ENCODE assay signal across 10 cellular contexts in the genomic region with DNA sequence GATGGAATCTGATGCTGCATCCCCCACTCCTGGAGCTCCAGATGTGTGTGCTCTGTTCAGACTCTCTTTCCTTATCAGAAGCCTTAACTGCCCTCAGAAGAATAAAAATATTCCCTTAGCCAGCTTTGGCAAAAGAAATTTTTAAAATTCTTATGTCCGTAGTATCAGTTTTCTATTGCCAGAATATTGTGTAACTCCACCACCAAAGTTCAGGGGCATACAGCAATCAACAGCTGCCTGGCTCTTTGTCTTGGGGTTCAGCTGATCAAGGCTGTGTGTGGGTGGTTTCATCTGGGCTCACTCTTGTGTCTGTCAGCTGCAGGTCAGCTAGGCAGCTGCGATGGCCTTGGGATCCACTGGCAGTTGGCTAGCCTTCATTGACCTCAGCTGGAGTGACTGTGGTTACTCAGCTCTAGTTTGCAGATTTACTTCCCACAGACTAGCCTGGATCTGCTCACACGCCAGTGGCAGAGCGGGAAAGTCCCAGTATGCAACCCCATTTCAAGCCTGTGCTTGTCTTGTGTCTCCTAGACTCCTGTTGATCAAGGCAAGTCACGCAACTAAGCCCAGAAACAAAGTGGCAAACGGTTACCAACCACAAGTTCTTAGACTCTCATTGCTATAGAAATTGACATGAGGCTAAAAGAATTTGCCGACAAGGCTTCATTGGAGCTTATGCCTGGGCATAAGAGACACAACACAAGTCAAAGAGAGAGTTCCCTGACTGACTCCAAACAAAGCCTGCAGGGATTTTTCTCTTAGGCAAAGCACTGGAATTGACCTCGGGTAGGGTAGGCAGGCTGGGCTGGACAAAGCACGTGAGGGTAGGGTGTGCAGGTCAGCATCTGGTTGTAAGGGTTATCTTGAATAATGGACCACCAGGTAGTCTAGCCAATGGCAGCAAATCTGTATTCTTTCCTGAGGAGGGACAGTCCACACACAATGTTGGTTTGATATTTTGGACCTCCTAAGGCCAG. TPM values are rescaled to one million over a fixed set of nuclear protein-coding genes. Genes with fewer than 3 reads are reported as not detected.
DNase-seq lines count a peak whose midpoint lies in the region; ATAC-seq and TF ChIP-seq lines count a peak whose summit lies in the region.
"Had no signal": no experiment of that assay in that cellular context is flagged by ENCODE, and none has a peak within 500 bp of the region (broad histone marks: within the 10 kb centered on the region; RNA-seq: fewer than 3 reads in every experiment).

No MANE protein-coding gene starts in this region.

- no peaks in the 10 kb centered on the region for H3K9me3 ChIP-seq in liver (ENCODE audit: control insufficient read depth in 4 of 4, low read length in 3 of 4)
- H3K9me3 ChIP-seq in tibial nerve: no peaks in the 10 kb centered on the region
- peaks cover 14% of the 10 kb centered on the region for H3K9me3 ChIP-seq in A673 (ENCODE audit: low read depth, low read length, poor library complexity, severe bottlenecking)

- peak overlapping the region; percentile 22 for H3K27ac Mint-ChIP-seq in activated CD8-positive, alpha-beta memory T cell treated with anti-CD3 and anti-CD28 coated beads, Interleukin-2, amount 10 ng/mL, durations not matched to agents 7 days and 5 days

- in situ Hi-C loops in brain microvascular endothelial cell (cut with HindIII; ENCODE audit: low pct_ligation_motif_present, low sequenced_read_pairs): no loop called here

- ATAC-seq in activated CD8-positive, alpha-beta memory T cell treated with anti-CD3 and anti-CD28 coated beads, Interleukin-2, amount 10 ng/mL, durations not matched to agents 7 days and 5 days: no peak
- ATAC-seq: SK-N-SH treated with all-trans-retinoic acid at 6 μM for 48 hours had no signal

- no peaks in the 10 kb centered on the region for H3K27me3 Mint-ChIP-seq in activated CD8-positive, alpha-beta memory T cell treated with anti-CD3 and anti-CD28 coated beads, Interleukin-2, amount 10 ng/mL, durations not matched to agents 7 days and 5 days

- H3K27me3 ChIP-seq in brain microvascular endothelial cell (replicated peaks) (no peaks in the 10 kb centered on the region), liver (ENCODE audit: control insufficient read depth in 4 of 4, insufficient read depth in 4 of 4, low read length in 3 of 4) (no peaks in the 10 kb centered on the region), tibial nerve (no peaks in the 10 kb centered on the region), A673 (replicated peaks; ENCODE audit: insufficient read depth, low read depth, low read length, poor library complexity) (no peaks in the 10 kb centered on the region)
- H3K27me3 ChIP-seq: cardiac muscle cell had no signal

- TF ChIP-seq RAD21 in liver (IDR thresholded peaks at IDR 0.05): peak in 1 of 2 donors; percentile 45

- no peak overlapping the region for H3K9ac ChIP-seq in liver (ENCODE audit: low read depth in 1 of 2, low read length in 2 of 2)

- TF ChIP-seq POLR2A in tibial nerve (IDR thresholded peaks at IDR 0.05): no peak

- intact Hi-C loops in A673 (cut with micrococcal nuclease; ENCODE audit: unreplicated experiment): no loop called here

- no peak for TF ChIP-seq CTCF in brain microvascular endothelial cell (IDR thresholded peaks at IDR 0.05; ENCODE audit: low read depth, low read length, missing control alignments)
- no peak for TF ChIP-seq CTCF in liver (IDR thresholded peaks at IDR 0.05; ENCODE audit: low read depth, low read length, missing input control)
- TF ChIP-seq CTCF in tibial nerve (IDR thresholded peaks at IDR 0.05): no peak
- TF ChIP-seq CTCF in GM20000 (IDR thresholded peaks at IDR 0.05; ENCODE audit: extremely low read depth, missing control alignments): no peak
- TF ChIP-seq CTCF in A673 (conservative IDR thresholded peaks at IDR 0.05; ENCODE audit: low read depth, low read length): no peak

- peak in 1 of 2 donors; percentile 75 for TF ChIP-seq EP300 in tibial nerve (IDR thresholded peaks at IDR 0.05)

- peak overlapping the region; percentile 88 for H3K27ac ChIP-seq in brain microvascular endothelial cell
- peak overlapping the region; percentile 50 to 77 for H3K27ac ChIP-seq in liver (ENCODE audit: low read depth in 1 of 2, low read length in 2 of 2)
- H3K27ac ChIP-seq in tibial nerve: peak overlapping the region in 2 of 4 donors; percentile 31 to 49
- no peak overlapping the region for H3K27ac ChIP-seq in A673 (ENCODE audit: low read depth, low read length, poor library complexity, severe bottlenecking)
- H3K27ac ChIP-seq: cardiac muscle cell had no signal

- H3K4me3 ChIP-seq in brain microvascular endothelial cell (ENCODE audit: low read depth, low read length) (no peak overlapping the region), liver (ENCODE audit: low read depth in 1 of 3, low read length in 3 of 3) (no peak overlapping the region), tibial nerve (no peak overlapping the region), A673 (ENCODE audit: low read depth, low read length, poor library complexity, severe bottlenecking) (no peak overlapping the region)
- H3K4me3 ChIP-seq: cardiac muscle cell had no signal

- POLR2A ChIA-PET in A673 (lab: Charles Lee; ENCODE audit: low non-redundant PET): no interaction called here

- BruUV-seq in A673 (replicated peaks; lab: Mats Ljungman, UMichigan): no TSS peak

- WGBS in liver: 59% methylated on average over 9 of the region's 9 CpGs
- 69 to 71% methylated on average over 9 of the region's 9 CpGs for WGBS in tibial nerve, 2 donors

- H3K4me3 Mint-ChIP-seq in activated CD8-positive, alpha-beta memory T cell treated with anti-CD3 and anti-CD28 coated beads, Interleukin-2, amount 10 ng/mL, durations not matched to agents 7 days and 5 days: no peak overlapping the region

- CTCF ChIA-PET in activated CD8-positive, alpha-beta memory T cell treated with anti-CD3 and anti-CD28 coated beads, Interleukin-2, amount 10 ng/mL, durations not matched to agents 7 days and 5 days (lab: Charles Lee): interaction anchor here (0.7 to 4.5 kb wide), 4 partner anchors 12 to 34 kb away, joined by 3 to 23 read pairs (median 8); partner anchors contain the start of gene TMEM216
- CTCF ChIA-PET in A673 (lab: Charles Lee): no interaction called here

- H3K4me1 ChIP-seq in liver (ENCODE audit: control insufficient read depth in 4 of 4, insufficient read depth in 4 of 4, low read length in 3 of 4) (peaks cover 9 to 18% (median 14%) of the 10 kb centered on the region in 4 donors), tibial nerve (peaks cover 0 to 27% (median 2%) of the 10 kb centered on the region in 4 donors), A673 (ENCODE audit: insufficient read depth, low read length, poor library complexity, severe bottlenecking) (no peaks in the 10 kb centered on the region)

- H3K36me3 ChIP-seq in brain microvascular endothelial cell (replicated peaks): peaks cover 43% of the 10 kb centered on the region
- H3K36me3 ChIP-seq in liver (ENCODE audit: control insufficient read depth in 4 of 4, insufficient read depth in 3 of 4, low read depth in 1 of 4, low read length in 3 of 4): peaks cover 8 to 30% (median 21%) of the 10 kb centered on the region in 4 donors
- H3K36me3 ChIP-seq in tibial nerve: peaks cover 3 to 77% (median 37%) of the 10 kb centered on the region in 3 donors
- H3K36me3 ChIP-seq in A673 (ENCODE audit: insufficient read depth, low read length, poor library complexity, severe bottlenecking): peaks cover 65% of the 10 kb centered on the region

- H3K9me3 Mint-ChIP-seq in activated CD8-positive, alpha-beta memory T cell treated with anti-CD3 and anti-CD28 coated beads, Interleukin-2, amount 10 ng/mL, durations not matched to agents 7 days and 5 days (ENCODE audit: low read depth): peaks cover 2% of the 10 kb centered on the region

- H3K4me1 Mint-ChIP-seq in activated CD8-positive, alpha-beta memory T cell treated with anti-CD3 and anti-CD28 coated beads, Interleukin-2, amount 10 ng/mL, durations not matched to agents 7 days and 5 days: peaks cover 19% of the 10 kb centered on the region

- DNase-seq in activated CD8-positive, alpha-beta memory T cell treated with anti-CD3 and anti-CD28 coated beads, Interleukin-2, amount 10 ng/mL, durations not matched to agents 7 days and 5 days: no peak
- DNase-seq in activated CD8-positive, alpha-beta memory T cell treated with anti-CD3 and anti-CD28 coated beads, Interleukin-2, amount 50 U/mL, for 4 hours: no peak
- DNase-seq in brain microvascular endothelial cell: peak; percentile 86
- DNase-seq in tibial nerve (ENCODE audit: low spot score in 2 of 2): peak; percentile 42 to 57
- DNase-seq in GM20000 (ENCODE audit: low spot score): no peak
- DNase-seq in OCI-M1 (lab: John Stamatoyannopoulos, UW): no peak
- no peak for DNase-seq in A673 (ENCODE audit: low spot score)

- peaks cover 58% of the 10 kb centered on the region for H3K36me3 Mint-ChIP-seq in activated CD8-positive, alpha-beta memory T cell treated with anti-CD3 and anti-CD28 coated beads, Interleukin-2, amount 10 ng/mL, durations not matched to agents 7 days and 5 days

TF ChIP-seq in liver, 16 proteins besides CTCF, POLR2A, EP300 and RAD21 (continues in another document):
- peak; percentile 93 to 99 for TF ChIP-seq RXRA (IDR thresholded peaks at IDR 0.05)

RNA-seq across cellular contexts. Expression of gene TMEM138, which starts 7.5 kb away (rescaled TPM):
- total RNA-seq in activated CD8-positive, alpha-beta memory T cell treated with anti-CD3 and anti-CD28 coated beads, Interleukin-2, amount 10 ng/mL, durations not matched to agents 7 days and 5 days: 10 to 100 TPM; 48.3 to 60.6 TPM
- 10 to 100 TPM; 13.5 to 19.7 TPM for total RNA-seq in liver
- 10 to 100 TPM; 28.8 to 39.6 TPM for polyA plus RNA-seq in liver
- total RNA-seq in tibial nerve: 10 to 100 TPM; 20.5 to 31.4 (median 26.9) TPM
- total RNA-seq in A673 (2021): 58.8 and 82.8 TPM in 2 replicates

RNA-seq across cellular contexts. Expression of gene CYB561A3, which starts 8.0 kb away (rescaled TPM):
- 10 to 100 TPM; 43.9 to 51.2 TPM for total RNA-seq in activated CD8-positive, alpha-beta memory T cell treated with anti-CD3 and anti-CD28 coated beads, Interleukin-2, amount 10 ng/mL, durations not matched to agents 7 days and 5 days
- total RNA-seq in liver (10 to 100 TPM; 22.2 to 36.5 TPM), tibial nerve (10 to 100 TPM; 44.2 to 68.2 (median 45.8) TPM), A673 (2021) (42.1 and 54.7 TPM in 2 replicates)
- polyA plus RNA-seq in liver: 10 to 100 TPM; 20.2 to 34.6 TPM

RNA-seq across cellular contexts. Expression of gene TMEM216, which starts 22.7 kb away (rescaled TPM):
- total RNA-seq in activated CD8-positive, alpha-beta memory T cell treated with anti-CD3 and anti-CD28 coated beads, Interleukin-2, amount 10 ng/mL, durations not matched to agents 7 days and 5 days: 10 to 100 TPM in 1 of 2 experiments, 1 to 10 TPM in 1; 7.8 to 15.3 TPM
- total RNA-seq in liver (1 to 10 TPM; 3.3 to 3.8 TPM), tibial nerve (10 to 100 TPM; 14.2 to 21.9 (median 14.6) TPM), A673 (2021) (11.5 and 11.6 TPM in 2 replicates)
- 1 to 10 TPM; 2.3 to 4.0 TPM for polyA plus RNA-seq in liver

RNA-seq across cellular contexts. Expression of gene TKFC, which starts 36.6 kb away (rescaled TPM):
- 10 to 100 TPM; 36.9 to 42.3 TPM for total RNA-seq in activated CD8-positive, alpha-beta memory T cell treated with anti-CD3 and anti-CD28 coated beads, Interleukin-2, amount 10 ng/mL, durations not matched to agents 7 days and 5 days
- total RNA-seq in liver (10 to 100 TPM; 15.7 to 47.7 TPM), tibial nerve (10 to 100 TPM; 15.0 to 39.6 (median 24.5) TPM), A673 (2021) (82.3 and 94.2 TPM in 2 replicates)
- polyA plus RNA-seq in liver: 100 to 1,000 TPM in 1 of 2 donors, 10 to 100 TPM in 1; 59.2 to 134 TPM

RNA-seq across cellular contexts. Expression of gene DDB1, which starts 36.8 kb away (rescaled TPM):
- 100 to 1,000 TPM; 189 to 258 TPM for total RNA-seq in activated CD8-positive, alpha-beta memory T cell treated with anti-CD3 and anti-CD28 coated beads, Interleukin-2, amount 10 ng/mL, durations not matched to agents 7 days and 5 days
- total RNA-seq in liver (100 to 1,000 TPM; 108 to 146 TPM), tibial nerve (100 to 1,000 TPM; 100 to 138 (median 113) TPM), A673 (2021) (305 and 307 TPM in 2 replicates)
- 10 to 100 TPM; 37.5 to 70.2 TPM for polyA plus RNA-seq in liver

Comparison
In these comparisons a context has a peak if more than half of its experiments do, and no peak if none do; other contexts are left out.
1. DNase-seq: peak in brain microvascular endothelial cell (single experiment) and tibial nerve (2 of 2); none in activated CD8-positive, alpha-beta memory T cell treated with anti-CD3 and anti-CD28 coated beads, Interleukin-2, amount 10 ng/mL, durations not matched to agents 7 days and 5 days (single experiment), activated CD8-positive, alpha-beta memory T cell treated with anti-CD3 and anti-CD28 coated beads, Interleukin-2, amount 50 U/mL, for 4 hours (single experiment), GM20000 (single experiment), OCI-M1 (single experiment) and A673 (single experiment).